ENCODE assay signal across 28 cellular contexts in genomic region chrX:52220936-52221335, GRCh38.
"Had no signal": no experiment of that assay in that cellular context is flagged by ENCODE, and none has a peak within 500 bp of the region (broad histone marks: within the 10 kb centered on the region; RNA-seq: fewer than 3 reads in every experiment).

No MANE protein-coding gene starts in this region.

- H3K27ac Mint-ChIP-seq: naive thymus-derived CD4-positive, alpha-beta T cell; natural killer cell; nephron; progenitor cell of endocrine pancreas; stimulated activated memory B cell treated with anti-CD40 and anti-IgM and Interleukin-4, amounts not matched to agents 10 μg/mL and 1 μg/mL and 100 μg/mL, for 72 hours; stimulated activated naive CD8-positive, alpha-beta T cell treated with anti-CD3 and anti-CD28 coated beads, Interleukin-15, amount 100 ng/mL, for 72 hours; type B pancreatic cell had no signal

- H3K27ac ChIP-seq: neutrophil, pancreas, psoas muscle, right lobe of liver, sigmoid colon, suprapubic skin, testis, tibial artery, transverse colon, upper lobe of right lung, uterus had no signal

- ATAC-seq: naive thymus-derived CD4-positive, alpha-beta T cell; natural killer cell; pancreas; psoas muscle; right cardiac atrium; right lobe of liver; stimulated activated memory B cell treated with anti-CD40 and anti-IgM and Interleukin-4, amounts not matched to agents 10 μg/mL and 1 μg/mL and 100 μg/mL, for 72 hours; stimulated activated naive CD8-positive, alpha-beta T cell treated with anti-CD3 and anti-CD28 coated beads, Interleukin-15, amount 100 ng/mL, for 72 hours; stimulated activated naive CD8-positive, alpha-beta T cell treated with anti-CD3 and anti-CD28 coated beads, Interleukin-15, Interleukin-2, amounts not matched to agents 100 U/mL and 50 U/mL, for 24 hours; upper lobe of right lung had no signal

- H3K9me3 ChIP-seq: neutrophil, pancreas, psoas muscle, right lobe of liver, sigmoid colon, suprapubic skin, testis, transverse colon, upper lobe of right lung, uterus had no signal

- DNase-seq: naive thymus-derived CD4-positive, alpha-beta T cell; natural killer cell; nucleus accumbens; pancreas; psoas muscle; right cardiac atrium; right lobe of liver; sigmoid colon; small intestine; stimulated activated CD4-positive, alpha-beta T cell treated with anti-CD3 and anti-CD28 coated beads, Interleukin-15, amount 100 ng/mL, for 24 hours; stimulated activated CD4-positive, alpha-beta T cell treated with anti-CD3 and anti-CD28 coated beads, Interleukin-2, amount 100 ng/mL, for 24 hours; stimulated activated CD4-positive, alpha-beta T cell treated with anti-CD3 and anti-CD28 coated beads, Interleukin-2, amount 100 ng/mL, for 48 hours; stimulated activated CD4-positive, alpha-beta T cell treated with anti-CD3 and anti-CD28 coated beads, Interleukin-4, amount 100 ng/mL, for 24 hours; stimulated activated naive CD4-positive, alpha-beta T cell; stimulated activated naive CD8-positive, alpha-beta T cell treated with anti-CD3 and anti-CD28 coated beads, Interleukin-15, amount 100 ng/mL, for 72 hours; stimulated activated naive CD8-positive, alpha-beta T cell treated with anti-CD3 and anti-CD28 coated beads, Interleukin-15, Interleukin-2, amounts not matched to agents 100 U/mL and 50 U/mL, for 24 hours; substantia nigra; testis; tibial artery; transverse colon; upper lobe of right lung; uterus had no signal

- H3K4me3 Mint-ChIP-seq: naive thymus-derived CD4-positive, alpha-beta T cell; natural killer cell; nephron; stimulated activated memory B cell treated with anti-CD40 and anti-IgM and Interleukin-4, amounts not matched to agents 10 μg/mL and 1 μg/mL and 100 μg/mL, for 72 hours; stimulated activated naive CD8-positive, alpha-beta T cell treated with anti-CD3 and anti-CD28 coated beads, Interleukin-15, amount 100 ng/mL, for 72 hours; type B pancreatic cell had no signal

- H3K4me1 Mint-ChIP-seq: naive thymus-derived CD4-positive, alpha-beta T cell; natural killer cell; nephron; stimulated activated memory B cell treated with anti-CD40 and anti-IgM and Interleukin-4, amounts not matched to agents 10 μg/mL and 1 μg/mL and 100 μg/mL, for 72 hours; stimulated activated naive CD8-positive, alpha-beta T cell treated with anti-CD3 and anti-CD28 coated beads, Interleukin-15, amount 100 ng/mL, for 72 hours had no signal

- H3K9me3 Mint-ChIP-seq: natural killer cell; stimulated activated naive CD8-positive, alpha-beta T cell treated with anti-CD3 and anti-CD28 coated beads, Interleukin-15, amount 100 ng/mL, for 72 hours had no signal

- FAIRE-seq: pancreas, small intestine had no signal

- H3K27me3 Mint-ChIP-seq: progenitor cell of endocrine pancreas; stimulated activated naive CD8-positive, alpha-beta T cell treated with anti-CD3 and anti-CD28 coated beads, Interleukin-15, amount 100 ng/mL, for 72 hours; type B pancreatic cell had no signal

- H3K36me3 Mint-ChIP-seq: natural killer cell, type B pancreatic cell had no signal

- H3K4me1 ChIP-seq: pancreas, psoas muscle, right lobe of liver, sigmoid colon, suprapubic skin, testis, tibial artery, transverse colon, upper lobe of right lung, uterus had no signal

- H3K4me3 ChIP-seq: pancreas, psoas muscle, right lobe of liver, sigmoid colon, suprapubic skin, testis, tibial artery, transverse colon, upper lobe of right lung, uterus had no signal

- H3K27me3 ChIP-seq: neutrophil, sigmoid colon, suprapubic skin, testis, tibial artery, transverse colon, upper lobe of right lung, uterus had no signal

- H3K36me3 ChIP-seq: neutrophil, pancreas, right lobe of liver, sigmoid colon, suprapubic skin, tibial artery, transverse colon, upper lobe of right lung, uterus had no signal
